In genomic region chr2:237701033-237701858, GRCh38 we compare ENCODE assay signal across 10 cellular contexts.
DNase-seq lines count a peak whose midpoint lies in the region; ATAC-seq and TF ChIP-seq lines count a peak whose summit lies in the region.
"Had no signal": no experiment of that assay in that cellular context is flagged by ENCODE, and none has a peak within 500 bp of the region (broad histone marks: within the 10 kb centered on the region; RNA-seq: fewer than 3 reads in every experiment).

No MANE protein-coding gene starts in this region.

- peaks cover 17% of the 10 kb centered on the region for H4K20me1 ChIP-seq in GM23338 (replicated peaks; ENCODE audit: insufficient read depth)

- H3F3A ChIP-seq in GM23338 (replicated peaks; ENCODE audit: low read depth): peaks cover 26% of the 10 kb centered on the region; the same call in 1 of the 2 replicates

- no peaks in the 10 kb centered on the region for H3K9me2 ChIP-seq in GM23338 (ENCODE audit: insufficient read depth)

- H3K9me3 Mint-ChIP-seq in GM23338: no peaks in the 10 kb centered on the region

- H3K27ac Mint-ChIP-seq in GM23338 (peak overlapping the region; percentile 97), T-helper 17 cell (peak overlapping the region; percentile 99)

- TF ChIP-seq POLR2A in sigmoid colon (IDR thresholded peaks at IDR 0.05): no peak

- peak overlapping the region; percentile 53; the same call in 2 of the 3 replicates for H3K4me3 Mint-ChIP-seq in GM23338
- H3K4me3 Mint-ChIP-seq in T-helper 17 cell: peak overlapping the region; percentile 90

- H3K4me1 Mint-ChIP-seq in GM23338: peaks cover 82% of the 10 kb centered on the region
- peaks cover 76% of the 10 kb centered on the region for H3K4me1 Mint-ChIP-seq in T-helper 17 cell

- H3K27me3 ChIP-seq in GM23338 (ENCODE audit: insufficient read depth) (no peaks in the 10 kb centered on the region), foreskin keratinocyte (no peaks in the 10 kb centered on the region), sigmoid colon (no peaks in the 10 kb centered on the region)

- H3K36me3 Mint-ChIP-seq in GM23338 (ENCODE audit: low read depth): no peaks in the 10 kb centered on the region; the same call in 2 of the 3 replicates
- H3K36me3 Mint-ChIP-seq in T-helper 17 cell (ENCODE audit: low read depth): peaks cover 2% of the 10 kb centered on the region

- WGBS in sigmoid colon, 2 donors: 76 to 87% methylated on average over 17 of the region's 17 CpGs

- H2AFZ ChIP-seq in GM23338: no peak overlapping the region

- H3K4me1 ChIP-seq in GM23338 (ENCODE audit: insufficient read depth): peaks cover 86% of the 10 kb centered on the region
- peaks cover 40% of the 10 kb centered on the region for H3K4me1 ChIP-seq in foreskin keratinocyte
- peaks cover 0 to 100% (median 100%) of the 10 kb centered on the region in 4 donors for H3K4me1 ChIP-seq in sigmoid colon

- no peaks in the 10 kb centered on the region for H3K36me3 ChIP-seq in GM23338 (ENCODE audit: insufficient read depth)
- H3K36me3 ChIP-seq in sigmoid colon: no peaks in the 10 kb centered on the region

- H3K27ac ChIP-seq in GM23338 (ENCODE audit: low read depth) (peak overlapping the region; percentile 99), foreskin keratinocyte (peak overlapping the region; percentile 27), sigmoid colon (peak overlapping the region; percentile 92 to 99 (median 98))

- no peak for TF ChIP-seq CTCF in GM23338 (conservative IDR thresholded peaks at IDR 0.05; ENCODE audit: low read depth in 2 of 2)
- TF ChIP-seq CTCF in foreskin keratinocyte (conservative IDR thresholded peaks at IDR 0.05): no peak
- TF ChIP-seq CTCF in sigmoid colon (IDR thresholded peaks at IDR 0.05): no peak

- intact Hi-C loops in sigmoid colon (cut with DNase I): no loop called here

- H3K79me2 ChIP-seq in GM23338 (replicated peaks; ENCODE audit: insufficient read depth): peaks cover 98% of the 10 kb centered on the region

- no peak for TF ChIP-seq EP300 in sigmoid colon (IDR thresholded peaks at IDR 0.05)

- DNase-seq in GM23338 (ENCODE audit: low spot score) (peak; percentile 15), T-helper 17 cell (no peak), foreskin keratinocyte (no peak), sigmoid colon (no peak), ecto neural progenitor cell (ENCODE audit: low spot score) (no peak), medulla oblongata (ENCODE audit: extremely low spot score) (no peak), putamen (ENCODE audit: low spot score) (no peak)
- DNase-seq in stimulated activated CD4-positive, alpha-beta T cell treated with anti-CD3 and anti-CD28 coated beads, Interleukin-1b, Interleukin-23, amount 100 ng/mL, for 48 hours: no peak
- DNase-seq: hippocampal formation, NCI-H510A had no signal

- ATAC-seq in GM23338 (no peak), T-helper 17 cell (peak; percentile 7), foreskin keratinocyte (no peak)

- H3K9me3 ChIP-seq in T-helper 17 cell (ENCODE audit: control insufficient read depth, low read length, poor library complexity, severe bottlenecking) (no peaks in the 10 kb centered on the region), sigmoid colon (no peaks in the 10 kb centered on the region)

- peak overlapping the region; percentile 81 for H3K4me2 ChIP-seq in GM23338

- H3K4me3 ChIP-seq in GM23338 (no peak overlapping the region), sigmoid colon (peak overlapping the region in 1 of 4 donors; percentile 4)

- H3K27me3 Mint-ChIP-seq in GM23338 (ENCODE audit: insufficient read depth, low read depth, poor library complexity) (peaks cover 15% of the 10 kb centered on the region), T-helper 17 cell (no peaks in the 10 kb centered on the region)

TF ChIP-seq in GM23338, 12 proteins besides CTCF, POLR2A, EP300 and RAD21 (continues in another document):
- TF ChIP-seq EZH2 (IDR thresholded peaks at IDR 0.05; ENCODE audit: low read depth, unreplicated experiment) (no peak), POLR2AphosphoS5 (IDR thresholded peaks at IDR 0.05; ENCODE audit: low read depth) (no peak), ETS1 (IDR thresholded peaks at IDR 0.05) (no peak), STAT1 (IDR thresholded peaks at IDR 0.05; ENCODE audit: unreplicated experiment) (no peak), EZH2phosphoT487 (IDR thresholded peaks at IDR 0.05; ENCODE audit: unreplicated experiment) (no peak), ZNF331 (CRISPR knock-in tag; IDR thresholded peaks at IDR 0.05; ENCODE audit: low read depth) (no peak), CREB1 (CRISPR knock-in tag; IDR thresholded peaks at IDR 0.05; ENCODE audit: low read depth) (no peak), ZNF462 (CRISPR knock-in tag; IDR thresholded peaks at IDR 0.05) (no peak), NANOG (IDR thresholded peaks at IDR 0.05; ENCODE audit: borderline replicate concordance) (no peak), ZNF114 (CRISPR knock-in tag; IDR thresholded peaks at IDR 0.05) (no peak), JUNB (IDR thresholded peaks at IDR 0.05; ENCODE audit: unreplicated experiment) (no peak)

Comparison
In these comparisons a context has a peak if more than half of its experiments do, and no peak if none do; other contexts are left out.
1. H3K27ac ChIP-seq: peak in every context shown above with its lines; median percentile 99 in GM23338; 98 in sigmoid colon; 27 in foreskin keratinocyte.